In genomic region chr1:109263597-109264378, GRCh38 we compare ENCODE assay signal across 1 cellular context.
TF ChIP-seq lines count a peak whose summit lies in the region.

No MANE protein-coding gene starts in this region.

TF ChIP-seq in K562, 482 proteins besides CTCF, POLR2A, EP300 and RAD21 (continues in another document):
- no peak for TF ChIP-seq ZNF699 (CRISPR knock-in tag; IDR thresholded peaks at IDR 0.05; ENCODE audit: insufficient replicate concordance)
- TF ChIP-seq RFX7 (CRISPR knock-in tag; IDR thresholded peaks at IDR 0.05), result no peak
- TF ChIP-seq ZNF780A (CRISPR knock-in tag; IDR thresholded peaks at IDR 0.05), result no peak
- no peak for TF ChIP-seq ZNF449 (CRISPR knock-in tag; IDR thresholded peaks at IDR 0.05)
- no peak for TF ChIP-seq ZNF311 (CRISPR knock-in tag; IDR thresholded peaks at IDR 0.05)
- no peak for TF ChIP-seq ARHGAP35 (IDR thresholded peaks at IDR 0.05; ENCODE audit: partially characterized antibody)
- TF ChIP-seq HSF4 (CRISPR knock-in tag; IDR thresholded peaks at IDR 0.05; ENCODE audit: borderline replicate concordance), result no peak
- TF ChIP-seq BRD9 (IDR thresholded peaks at IDR 0.05; ENCODE audit: low read depth, partially characterized antibody), result no peak
- peak; percentile 38; the same call in 1 of the 2 replicates for TF ChIP-seq ZNF121 (CRISPR knock-in tag; conservative IDR thresholded peaks at IDR 0.05)
- no peak for TF ChIP-seq RBM22 (IDR thresholded peaks at IDR 0.05; ENCODE audit: low read depth, low read length, poor library complexity, severe bottlenecking)
- TF ChIP-seq ZKSCAN8 (CRISPR knock-in tag; IDR thresholded peaks at IDR 0.05), result no peak
- TF ChIP-seq MAZ (CRISPR knock-in tag; conservative IDR thresholded peaks at IDR 0.05 in 1 of 2, IDR thresholded peaks at IDR 0.05 in 1 of 2), result peak in 1 of 2 experiments; percentile 91; a peak in 2 of 4 replicates
- TF ChIP-seq PHF8 (IDR thresholded peaks at IDR 0.05; ENCODE audit: borderline replicate concordance, low read length), result no peak
- no peak for TF ChIP-seq XRCC3 (IDR thresholded peaks at IDR 0.05)
- no peak for TF ChIP-seq POLR3G (IDR thresholded peaks at IDR 0.05; ENCODE audit: extremely low read depth, insufficient read length, insufficient replicate concordance)
- no peak for TF ChIP-seq SRSF7 (optimal IDR thresholded peaks at IDR 0.05; ENCODE audit: low read depth, low read length)
- no peak for TF ChIP-seq TRIM28 (IDR thresholded peaks at IDR 0.05)
- peak; percentile 95 for TF ChIP-seq FOXP1 (CRISPR knock-in tag; IDR thresholded peaks at IDR 0.05)
- TF ChIP-seq MITF (IDR thresholded peaks at IDR 0.05), result peak; percentile 41; the same call in 1 of the 2 replicates
- no peak for TF ChIP-seq ZSCAN32 (CRISPR knock-in tag; IDR thresholded peaks at IDR 0.05)
- TF ChIP-seq, protein P1, sequence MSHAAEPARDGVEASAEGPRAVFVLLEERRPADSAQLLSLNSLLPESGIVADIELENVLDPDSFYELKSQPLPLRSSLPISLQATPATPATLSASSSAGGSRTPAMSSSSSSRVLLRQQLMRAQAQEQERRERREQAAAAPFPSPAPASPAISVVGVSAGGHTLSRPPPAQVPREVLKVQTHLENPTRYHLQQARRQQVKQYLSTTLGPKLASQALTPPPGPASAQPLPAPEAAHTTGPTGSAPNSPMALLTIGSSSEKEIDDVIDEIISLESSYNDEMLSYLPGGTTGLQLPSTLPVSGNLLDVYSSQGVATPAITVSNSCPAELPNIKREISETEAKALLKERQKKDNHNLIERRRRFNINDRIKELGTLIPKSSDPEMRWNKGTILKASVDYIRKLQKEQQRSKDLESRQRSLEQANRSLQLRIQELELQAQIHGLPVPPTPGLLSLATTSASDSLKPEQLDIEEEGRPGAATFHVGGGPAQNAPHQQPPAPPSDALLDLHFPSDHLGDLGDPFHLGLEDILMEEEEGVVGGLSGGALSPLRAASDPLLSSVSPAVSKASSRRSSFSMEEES (CRISPR knock-in tag; IDR thresholded peaks at IDR 0.05), result no peak
- TF ChIP-seq ZNF79 (CRISPR knock-in tag; IDR thresholded peaks at IDR 0.05; ENCODE audit: low read depth), result no peak
- TF ChIP-seq ZNF124 (CRISPR knock-in tag; IDR thresholded peaks at IDR 0.05), result no peak
- TF ChIP-seq ARID1B (IDR thresholded peaks at IDR 0.05), result no peak; the same call in 1 of the 2 replicates
- no peak for TF ChIP-seq FOXM1 (IDR thresholded peaks at IDR 0.05; ENCODE audit: low read depth)
- TF ChIP-seq FOXM1 (CRISPR knock-in tag; IDR thresholded peaks at IDR 0.05; ENCODE audit: low read depth), result no peak; the same call in none of the 2 replicates
- TF ChIP-seq, protein P2, sequence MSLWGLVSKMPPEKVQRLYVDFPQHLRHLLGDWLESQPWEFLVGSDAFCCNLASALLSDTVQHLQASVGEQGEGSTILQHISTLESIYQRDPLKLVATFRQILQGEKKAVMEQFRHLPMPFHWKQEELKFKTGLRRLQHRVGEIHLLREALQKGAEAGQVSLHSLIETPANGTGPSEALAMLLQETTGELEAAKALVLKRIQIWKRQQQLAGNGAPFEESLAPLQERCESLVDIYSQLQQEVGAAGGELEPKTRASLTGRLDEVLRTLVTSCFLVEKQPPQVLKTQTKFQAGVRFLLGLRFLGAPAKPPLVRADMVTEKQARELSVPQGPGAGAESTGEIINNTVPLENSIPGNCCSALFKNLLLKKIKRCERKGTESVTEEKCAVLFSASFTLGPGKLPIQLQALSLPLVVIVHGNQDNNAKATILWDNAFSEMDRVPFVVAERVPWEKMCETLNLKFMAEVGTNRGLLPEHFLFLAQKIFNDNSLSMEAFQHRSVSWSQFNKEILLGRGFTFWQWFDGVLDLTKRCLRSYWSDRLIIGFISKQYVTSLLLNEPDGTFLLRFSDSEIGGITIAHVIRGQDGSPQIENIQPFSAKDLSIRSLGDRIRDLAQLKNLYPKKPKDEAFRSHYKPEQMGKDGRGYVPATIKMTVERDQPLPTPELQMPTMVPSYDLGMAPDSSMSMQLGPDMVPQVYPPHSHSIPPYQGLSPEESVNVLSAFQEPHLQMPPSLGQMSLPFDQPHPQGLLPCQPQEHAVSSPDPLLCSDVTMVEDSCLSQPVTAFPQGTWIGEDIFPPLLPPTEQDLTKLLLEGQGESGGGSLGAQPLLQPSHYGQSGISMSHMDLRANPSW (CRISPR knock-in tag; IDR thresholded peaks at IDR 0.05), result no peak
- peak; percentile 98 for TF ChIP-seq XRCC5 (IDR thresholded peaks at IDR 0.05; ENCODE audit: low read depth, low read length)
- TF ChIP-seq NRF1 (conservative IDR thresholded peaks at IDR 0.05 in 1 of 2, IDR thresholded peaks at IDR 0.05 in 1 of 2), result peak; percentile 34 to 56; a peak in 3 of 4 replicates
- TF ChIP-seq DDX20 (tag; IDR thresholded peaks at IDR 0.05; ENCODE audit: low read depth), result no peak
- no peak for TF ChIP-seq CBX2 (IDR thresholded peaks at IDR 0.05; ENCODE audit: insufficient read depth, low read length, poor library complexity, severe bottlenecking)
- 0 out of 2 replicates have a peak, but pooled peaks have one; percentile 70 for TF ChIP-seq ZBED1 (IDR thresholded peaks at IDR 0.05)
- no peak for TF ChIP-seq ZNF76 (CRISPR knock-in tag; IDR thresholded peaks at IDR 0.05; ENCODE audit: borderline replicate concordance)
- TF ChIP-seq, protein P3, sequence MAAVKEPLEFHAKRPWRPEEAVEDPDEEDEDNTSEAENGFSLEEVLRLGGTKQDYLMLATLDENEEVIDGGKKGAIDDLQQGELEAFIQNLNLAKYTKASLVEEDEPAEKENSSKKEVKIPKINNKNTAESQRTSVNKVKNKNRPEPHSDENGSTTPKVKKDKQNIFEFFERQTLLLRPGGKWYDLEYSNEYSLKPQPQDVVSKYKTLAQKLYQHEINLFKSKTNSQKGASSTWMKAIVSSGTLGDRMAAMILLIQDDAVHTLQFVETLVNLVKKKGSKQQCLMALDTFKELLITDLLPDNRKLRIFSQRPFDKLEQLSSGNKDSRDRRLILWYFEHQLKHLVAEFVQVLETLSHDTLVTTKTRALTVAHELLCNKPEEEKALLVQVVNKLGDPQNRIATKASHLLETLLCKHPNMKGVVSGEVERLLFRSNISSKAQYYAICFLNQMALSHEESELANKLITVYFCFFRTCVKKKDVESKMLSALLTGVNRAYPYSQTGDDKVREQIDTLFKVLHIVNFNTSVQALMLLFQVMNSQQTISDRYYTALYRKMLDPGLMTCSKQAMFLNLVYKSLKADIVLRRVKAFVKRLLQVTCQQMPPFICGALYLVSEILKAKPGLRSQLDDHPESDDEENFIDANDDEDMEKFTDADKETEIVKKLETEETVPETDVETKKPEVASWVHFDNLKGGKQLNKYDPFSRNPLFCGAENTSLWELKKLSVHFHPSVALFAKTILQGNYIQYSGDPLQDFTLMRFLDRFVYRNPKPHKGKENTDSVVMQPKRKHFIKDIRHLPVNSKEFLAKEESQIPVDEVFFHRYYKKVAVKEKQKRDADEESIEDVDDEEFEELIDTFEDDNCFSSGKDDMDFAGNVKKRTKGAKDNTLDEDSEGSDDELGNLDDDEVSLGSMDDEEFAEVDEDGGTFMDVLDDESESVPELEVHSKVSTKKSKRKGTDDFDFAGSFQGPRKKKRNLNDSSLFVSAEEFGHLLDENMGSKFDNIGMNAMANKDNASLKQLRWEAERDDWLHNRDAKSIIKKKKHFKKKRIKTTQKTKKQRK (IDR thresholded peaks at IDR 0.05; ENCODE audit: borderline replicate concordance, low read depth, low read length), result no peak
- TF ChIP-seq, protein P4, sequence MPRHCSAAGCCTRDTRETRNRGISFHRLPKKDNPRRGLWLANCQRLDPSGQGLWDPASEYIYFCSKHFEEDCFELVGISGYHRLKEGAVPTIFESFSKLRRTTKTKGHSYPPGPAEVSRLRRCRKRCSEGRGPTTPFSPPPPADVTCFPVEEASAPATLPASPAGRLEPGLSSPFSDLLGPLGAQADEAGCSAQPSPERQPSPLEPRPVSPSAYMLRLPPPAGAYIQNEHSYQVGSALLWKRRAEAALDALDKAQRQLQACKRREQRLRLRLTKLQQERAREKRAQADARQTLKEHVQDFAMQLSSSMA (CRISPR knock-in tag; IDR thresholded peaks at IDR 0.05), result no peak; the same call in 1 of the 2 replicates
- no peak for TF ChIP-seq ATF4 (CRISPR knock-in tag; IDR thresholded peaks at IDR 0.05)
- no peak for TF ChIP-seq ZFPM2 (CRISPR knock-in tag; IDR thresholded peaks at IDR 0.05)
- TF ChIP-seq CHD4 (IDR thresholded peaks at IDR 0.05; ENCODE audit: insufficient read depth, insufficient replicate concordance, low read depth, low read length, poor library complexity, severe bottlenecking), result no peak
- TF ChIP-seq SRF (CRISPR knock-in tag; IDR thresholded peaks at IDR 0.05), result peak in 1 of 2 experiments; percentile 40; a peak in 1 of 4 replicates
- TF ChIP-seq POLR2AphosphoS5 (IDR thresholded peaks at IDR 0.05; ENCODE audit: control insufficient read depth, insufficient read depth, low read depth, low read length), result no peak
- no peak for TF ChIP-seq ZNF239 (CRISPR knock-in tag; IDR thresholded peaks at IDR 0.05)
- no peak for TF ChIP-seq PHTF2 (CRISPR knock-in tag; IDR thresholded peaks at IDR 0.05)
- TF ChIP-seq ZNF408 (CRISPR knock-in tag; IDR thresholded peaks at IDR 0.05; ENCODE audit: low read depth), result no peak
- TF ChIP-seq MAX (CRISPR knock-in tag; IDR thresholded peaks at IDR 0.05), result peak; percentile 99
- TF ChIP-seq RFX1 (IDR thresholded peaks at IDR 0.05), result no peak
- TF ChIP-seq HMGN3 (IDR thresholded peaks at IDR 0.05; ENCODE audit: borderline replicate concordance, extremely low read depth, insufficient read length, low read depth, low read length), result no peak
- peak; percentile 40; the same call in 1 of the 2 replicates for TF ChIP-seq NBN (IDR thresholded peaks at IDR 0.05; ENCODE audit: low read depth)
- no peak for TF ChIP-seq GATA2 (CRISPR knock-in tag; IDR thresholded peaks at IDR 0.05)
- no peak for TF ChIP-seq CREB5 (CRISPR knock-in tag; IDR thresholded peaks at IDR 0.05)
- TF ChIP-seq, protein P5, sequence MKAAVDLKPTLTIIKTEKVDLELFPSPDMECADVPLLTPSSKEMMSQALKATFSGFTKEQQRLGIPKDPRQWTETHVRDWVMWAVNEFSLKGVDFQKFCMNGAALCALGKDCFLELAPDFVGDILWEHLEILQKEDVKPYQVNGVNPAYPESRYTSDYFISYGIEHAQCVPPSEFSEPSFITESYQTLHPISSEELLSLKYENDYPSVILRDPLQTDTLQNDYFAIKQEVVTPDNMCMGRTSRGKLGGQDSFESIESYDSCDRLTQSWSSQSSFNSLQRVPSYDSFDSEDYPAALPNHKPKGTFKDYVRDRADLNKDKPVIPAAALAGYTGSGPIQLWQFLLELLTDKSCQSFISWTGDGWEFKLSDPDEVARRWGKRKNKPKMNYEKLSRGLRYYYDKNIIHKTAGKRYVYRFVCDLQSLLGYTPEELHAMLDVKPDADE (conservative IDR thresholded peaks at IDR 0.05; ENCODE audit: control insufficient read depth, low read depth, low read length), result peak; percentile 18; the same call in 1 of the 2 replicates
- peak; percentile 98 for TF ChIP-seq ARID2 (IDR thresholded peaks at IDR 0.05)
- TF ChIP-seq ASH1L (IDR thresholded peaks at IDR 0.05; ENCODE audit: borderline replicate concordance, low read depth, partially characterized antibody), result no peak
- no peak for TF ChIP-seq RBM34 (IDR thresholded peaks at IDR 0.05; ENCODE audit: borderline replicate concordance, insufficient read depth, low read length)
- no peak for TF ChIP-seq MEIS2 (IDR thresholded peaks at IDR 0.05; ENCODE audit: partially characterized antibody)
- TF ChIP-seq ZC3H11A (IDR thresholded peaks at IDR 0.05; ENCODE audit: low read depth, low read length), result no peak
- TF ChIP-seq ZNF197 (CRISPR knock-in tag; IDR thresholded peaks at IDR 0.05; ENCODE audit: low read depth), result no peak
- no peak for TF ChIP-seq RBM25 (IDR thresholded peaks at IDR 0.05; ENCODE audit: low read depth, low read length, severe bottlenecking)
- TF ChIP-seq TCF7 (IDR thresholded peaks at IDR 0.05; ENCODE audit: borderline replicate concordance), result peak; percentile 91
- TF ChIP-seq TEAD4 (IDR thresholded peaks at IDR 0.05; ENCODE audit: low read length), result no peak
- TF ChIP-seq TEAD4 (CRISPR knock-in tag; IDR thresholded peaks at IDR 0.05; ENCODE audit: borderline replicate concordance), result no peak; the same call in 1 of the 2 replicates
